ENCODE assay signal across 8 cellular contexts in the genomic region with DNA sequence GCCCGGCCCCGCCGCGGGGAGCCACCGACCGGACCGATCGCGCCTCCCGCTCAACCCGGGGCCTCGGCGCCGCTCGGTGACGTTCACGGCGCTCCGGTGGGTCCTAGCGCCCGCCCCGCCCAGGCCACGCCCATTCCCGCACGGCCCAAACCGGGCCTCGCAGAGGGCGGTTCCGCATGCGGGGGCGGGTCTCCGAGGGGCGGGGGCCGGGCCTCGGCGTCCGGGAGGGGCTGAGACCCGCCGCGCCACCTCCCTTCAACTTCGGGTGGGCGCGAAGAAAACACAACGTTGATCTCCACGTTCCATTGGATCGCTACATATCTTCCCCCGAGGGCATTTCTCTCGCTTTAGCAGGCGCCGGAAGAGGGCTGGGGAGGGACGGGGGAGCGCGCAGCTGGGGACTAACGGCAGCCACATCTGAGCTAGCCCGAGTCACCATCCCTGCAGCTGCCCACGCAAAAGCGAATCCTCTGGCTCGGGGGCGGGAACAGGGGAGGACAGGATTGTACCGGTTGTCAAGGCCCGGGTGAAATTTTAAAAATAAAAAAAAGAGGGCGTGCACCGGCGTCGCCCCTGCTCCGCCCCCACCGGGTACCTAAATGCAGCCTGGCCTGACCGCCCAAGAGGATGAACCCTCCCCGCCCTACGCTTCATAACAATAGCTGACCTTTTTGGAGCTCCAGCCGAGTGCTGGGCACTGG. TPM values are rescaled to one million over a fixed set of nuclear protein-coding genes. Genes with fewer than 3 reads are reported as not detected.
A peak's percentile ranks its signal among the peaks of the same experiment; 100 is the strongest.
DNase-seq lines count a peak whose midpoint lies in the region; TF ChIP-seq lines count a peak whose summit lies in the region.

Gene MAD2L2 (minus strand): TSS at position 78 of the 701 bp plus-strand sequence. CDS start 547 bp downstream, outside the sequence.

- H3K79me2 ChIP-seq in GM23248 (ENCODE audit: insufficient read depth): peaks cover 11% of the 10 kb centered on the region; the same call in 1 of the 2 replicates
- peaks cover 3% of the 10 kb centered on the region for H3K79me2 ChIP-seq in osteoblast (ENCODE audit: insufficient read depth, low read length)

- H2AFZ ChIP-seq in GM23248: peak within 1 kb of the TSS; percentile 88
- H2AFZ ChIP-seq in osteoblast (ENCODE audit: low read length): peak within 1 kb of the TSS; percentile 89

- peaks cover 7% of the 10 kb centered on the region; the same call in 1 of the 2 replicates for H3F3A ChIP-seq in GM23248 (ENCODE audit: insufficient read depth)

- TF ChIP-seq CTCF in LNCaP clone FGC (IDR thresholded peaks at IDR 0.05; ENCODE audit: control insufficient read depth, extremely low read depth, insufficient read depth) (no peak), osteoblast (IDR thresholded peaks at IDR 0.05; ENCODE audit: extremely low read depth, low read depth, low read length) (no peak)

- no peaks in the 10 kb centered on the region for H3K27me3 Mint-ChIP-seq in activated naive CD4-positive, alpha-beta T cell treated with anti-CD3 and anti-CD28 coated beads, Interleukin-2, amount 50 U/mL, for 24 hours

- peak within 1 kb of the TSS; percentile 85 for H3K27ac Mint-ChIP-seq in activated naive CD4-positive, alpha-beta T cell treated with anti-CD3 and anti-CD28 coated beads, Interleukin-2, amount 50 U/mL, for 24 hours

- no peaks in the 10 kb centered on the region for H3K9me2 ChIP-seq in GM23248 (ENCODE audit: insufficient read depth)

- H4K20me1 ChIP-seq in GM23248 (ENCODE audit: insufficient read depth): no peaks in the 10 kb centered on the region
- H4K20me1 ChIP-seq in osteoblast (ENCODE audit: insufficient read depth, low read length): no peaks in the 10 kb centered on the region

- H3K27me3 ChIP-seq in GM23248 (replicated peaks; ENCODE audit: insufficient read depth) (no peaks in the 10 kb centered on the region), osteoblast (ENCODE audit: insufficient read depth, low read length) (peaks cover 6% of the 10 kb centered on the region)

- H3K36me3 Mint-ChIP-seq in activated naive CD4-positive, alpha-beta T cell treated with anti-CD3 and anti-CD28 coated beads, Interleukin-2, amount 50 U/mL, for 24 hours: no peaks in the 10 kb centered on the region

- H3K36me3 ChIP-seq in GM23248 (ENCODE audit: low read depth) (no peaks in the 10 kb centered on the region), osteoblast (ENCODE audit: insufficient read depth, low read length) (peaks cover 3% of the 10 kb centered on the region)

- no peaks in the 10 kb centered on the region for H3K9me3 Mint-ChIP-seq in activated naive CD4-positive, alpha-beta T cell treated with anti-CD3 and anti-CD28 coated beads, Interleukin-2, amount 50 U/mL, for 24 hours

- WGBS in GM23248 (ENCODE audit: low coverage in 1 of 2, low lambda C conversion rate in 2 of 2, missing lambda C conversion rate in 2 of 2), 2 experiments: 0% methylated on average over 41 to 45 of the region's 71 CpGs

- H3K9ac ChIP-seq in GM23248: peak within 1 kb of the TSS; percentile 84

- peak within 1 kb of the TSS; percentile 92 for H3K4me3 Mint-ChIP-seq in activated naive CD4-positive, alpha-beta T cell treated with anti-CD3 and anti-CD28 coated beads, Interleukin-2, amount 50 U/mL, for 24 hours

- in situ Hi-C loops in GM23248 (cut with MboI): no loop called here

- DNase-seq in ELF-1 (ENCODE audit: low read depth, low spot score) (peak; percentile 92), GM23248 (peak; percentile 95), LNCaP clone FGC (ENCODE audit: low read depth) (no peak), SKM-1 (lab: John Stamatoyannopoulos, UW; ENCODE audit: unreplicated experiment) (peak; percentile 49), glomerular visceral epithelial cell (ENCODE audit: extremely low spot score) (peak; percentile 79), osteoblast (ENCODE audit: insufficient read length, low spot score, missing footprints) (peak; percentile 99)

- H3K9me3 ChIP-seq in GM23248 (ENCODE audit: low read depth): no peaks in the 10 kb centered on the region
- no peaks in the 10 kb centered on the region for H3K9me3 ChIP-seq in osteoblast (ENCODE audit: low read depth, low read length)

- H3K4me1 ChIP-seq in GM23248 (ENCODE audit: insufficient read depth): 0 out of 2 replicates have a peak, but pooled peaks cover 6% of the 10 kb centered on the region
- H3K4me1 ChIP-seq in osteoblast (ENCODE audit: insufficient read depth, low read length): peaks cover 16% of the 10 kb centered on the region

- H3K4me3 ChIP-seq in GM23248 (peak within 1 kb of the TSS; percentile 94), LNCaP clone FGC (ENCODE audit: low read depth, low read length) (peak within 1 kb of the TSS; percentile 87), osteoblast (ENCODE audit: insufficient read depth, low read length) (peak within 1 kb of the TSS; percentile 93)

- H3K27ac ChIP-seq in GM23248 (peak within 1 kb of the TSS; percentile 83), osteoblast (ENCODE audit: low read depth, low read length) (peak within 1 kb of the TSS; percentile 71), temporal lobe (ENCODE audit: low read depth, low read length) (peak within 1 kb of the TSS; percentile 74)

- H3K4me1 Mint-ChIP-seq in activated naive CD4-positive, alpha-beta T cell treated with anti-CD3 and anti-CD28 coated beads, Interleukin-2, amount 50 U/mL, for 24 hours: peaks cover 16% of the 10 kb centered on the region

- H3K4me2 ChIP-seq in GM23248 (ENCODE audit: unreplicated experiment) (peak within 1 kb of the TSS; percentile 83), osteoblast (ENCODE audit: insufficient read depth, low read length) (peak within 1 kb of the TSS; percentile 92)

RNA-seq across cellular contexts. Expression of gene MAD2L2, which starts in this region (rescaled TPM):
- 54.5 and 61.2 TPM in 2 replicates for total RNA-seq in GM23248 (2014; rRNA removed; shearing (Covaris generic))
- polyA plus RNA-seq in GM23248 (2016; fragmentation: Nextera tagmentation; extraction: Ambion mirVana): 67.8 and 70.6 TPM in 2 replicates
- total RNA-seq in osteoblast: 20.6 and 22.7 TPM in 2 replicates
- 37.4 TPM for total RNA-seq in temporal lobe
